ENCODE assay signal across 2 cellular contexts in genomic region chr22:17190702-17191101, GRCh38.
TF ChIP-seq lines count a peak whose summit lies in the region.

No MANE protein-coding gene starts in this region.

TF ChIP-seq in GM23338, 12 proteins besides CTCF, POLR2A, EP300 and RAD21:
- no peak for TF ChIP-seq EZH2 (IDR thresholded peaks at IDR 0.05; ENCODE audit: low read depth, unreplicated experiment)
- TF ChIP-seq REST (IDR thresholded peaks at IDR 0.05; ENCODE audit: unreplicated experiment): peak; percentile 33

TF ChIP-seq in H1, 55 proteins besides CTCF, POLR2A, EP300 and RAD21:
- no peak for TF ChIP-seq POLR2AphosphoS5 (IDR thresholded peaks at IDR 0.05; ENCODE audit: low read depth, low read length)
- no peak for TF ChIP-seq TAF1 (IDR thresholded peaks at IDR 0.05; ENCODE audit: low read depth, low read length)
- no peak for TF ChIP-seq SP1 (IDR thresholded peaks at IDR 0.05; ENCODE audit: low read depth, low read length)
- TF ChIP-seq PHF8 (conservative IDR thresholded peaks at IDR 0.05; ENCODE audit: low read depth, low read length): no peak
- TF ChIP-seq, protein P1, sequence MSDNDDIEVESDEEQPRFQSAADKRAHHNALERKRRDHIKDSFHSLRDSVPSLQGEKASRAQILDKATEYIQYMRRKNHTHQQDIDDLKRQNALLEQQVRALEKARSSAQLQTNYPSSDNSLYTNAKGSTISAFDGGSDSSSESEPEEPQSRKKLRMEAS (IDR thresholded peaks at IDR 0.05): no peak
- TF ChIP-seq TEAD4 (IDR thresholded peaks at IDR 0.05; ENCODE audit: low read depth, low read length): no peak
- TF ChIP-seq, protein P2, sequence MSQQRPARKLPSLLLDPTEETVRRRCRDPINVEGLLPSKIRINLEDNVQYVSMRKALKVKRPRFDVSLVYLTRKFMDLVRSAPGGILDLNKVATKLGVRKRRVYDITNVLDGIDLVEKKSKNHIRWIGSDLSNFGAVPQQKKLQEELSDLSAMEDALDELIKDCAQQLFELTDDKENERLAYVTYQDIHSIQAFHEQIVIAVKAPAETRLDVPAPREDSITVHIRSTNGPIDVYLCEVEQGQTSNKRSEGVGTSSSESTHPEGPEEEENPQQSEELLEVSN (IDR thresholded peaks at IDR 0.05): no peak
- no peak for TF ChIP-seq BRCA1 (IDR thresholded peaks at IDR 0.05; ENCODE audit: low read depth, low read length)
- no peak for TF ChIP-seq BCL11A (IDR thresholded peaks at IDR 0.05; ENCODE audit: low read depth in 2 of 2, low read length in 2 of 2)
- no peak for TF ChIP-seq GTF2F1 (IDR thresholded peaks at IDR 0.05; ENCODE audit: borderline replicate concordance, low read depth, low read length)
- no peak for TF ChIP-seq JUN (IDR thresholded peaks at IDR 0.05; ENCODE audit: low read depth, low read length)
